ENCODE assay signal across 12 cellular contexts in genomic region chr9:35686222-35687203, GRCh38. TPM values are rescaled to one million over a fixed set of nuclear protein-coding genes. Genes with fewer than 3 reads are reported as not detected.
DNase-seq lines count a peak whose midpoint lies in the region; ATAC-seq and TF ChIP-seq lines count a peak whose summit lies in the region.
"Had no signal": no experiment of that assay in that cellular context is flagged by ENCODE, and none has a peak within 500 bp of the region (broad histone marks: within the 10 kb centered on the region; RNA-seq: fewer than 3 reads in every experiment).

No MANE protein-coding gene starts in this region.

- no peaks in the 10 kb centered on the region for H3K27me3 ChIP-seq in adipocyte (replicated peaks; ENCODE audit: control insufficient read depth, insufficient read depth, low read length)
- H3K27me3 ChIP-seq in gastrocnemius medialis = no peaks in the 10 kb centered on the region

- intact Hi-C loops in gastrocnemius medialis (cut with DNase I; ENCODE audit: low total_unique reads) = loop anchor here (5.0 kb wide), 1 partner anchor 694 kb away; no protein-coding TSS in a partner anchor

- peak overlapping the region; percentile 98 for H3K9ac ChIP-seq in adipocyte (ENCODE audit: low read length)

- TF ChIP-seq CTCF in fibroblast of villous mesenchyme (IDR thresholded peaks at IDR 0.05; ENCODE audit: insufficient read depth, low read depth, low read length) (no peak), gastrocnemius medialis (IDR thresholded peaks at IDR 0.05 in 4 of 5, conservative IDR thresholded peaks at IDR 0.05 in 1 of 5) (no peak)

- H3K36me3 ChIP-seq in adipocyte (ENCODE audit: control insufficient read depth, insufficient read depth, low read length, severe bottlenecking) = peaks cover 54% of the 10 kb centered on the region
- H3K36me3 ChIP-seq in gastrocnemius medialis = peaks cover 0 to 32% of the 10 kb centered on the region in 2 donors

- no peaks in the 10 kb centered on the region for H3K9me3 Mint-ChIP-seq in activated CD8-positive, alpha-beta memory T cell treated with anti-CD3 and anti-CD28 coated beads, Interleukin-2, amount 10 ng/mL, durations not matched to agents 7 days and 5 days (ENCODE audit: low read depth)

- in situ Hi-C loops in G401 (cut with HindIII; ENCODE audit: low sequenced_read_pairs) = no loop called here
- in situ Hi-C loops in gastrocnemius medialis (cut with MboI; ENCODE audit: low sequenced_read_pairs in 4 of 4) = no loop called here

- H3K27ac Mint-ChIP-seq in activated CD8-positive, alpha-beta memory T cell treated with anti-CD3 and anti-CD28 coated beads, Interleukin-2, amount 10 ng/mL, durations not matched to agents 7 days and 5 days = no peak overlapping the region

- H3K36me3 Mint-ChIP-seq in activated CD8-positive, alpha-beta memory T cell treated with anti-CD3 and anti-CD28 coated beads, Interleukin-2, amount 10 ng/mL, durations not matched to agents 7 days and 5 days = no peaks in the 10 kb centered on the region

- CTCF ChIA-PET in activated CD8-positive, alpha-beta memory T cell treated with anti-CD3 and anti-CD28 coated beads, Interleukin-2, amount 10 ng/mL, durations not matched to agents 7 days and 5 days (lab: Charles Lee) = interaction anchor here (1.3 to 2.2 kb wide), 7 partner anchors 8 to 50 kb away, joined by 3 to 14 read pairs (median 5); partner anchors contain the start of genes CCDC107 and RMRP

- H3K4me3 ChIP-seq in adipocyte (ENCODE audit: low read length) (peak overlapping the region; percentile 89), fibroblast of villous mesenchyme (ENCODE audit: low read depth, low read length) (peak overlapping the region; percentile 92), gastrocnemius medialis (peak overlapping the region; percentile 16 to 96 (median 85))

- H3K4me3 Mint-ChIP-seq in activated CD8-positive, alpha-beta memory T cell treated with anti-CD3 and anti-CD28 coated beads, Interleukin-2, amount 10 ng/mL, durations not matched to agents 7 days and 5 days = no peak overlapping the region

- DNase-seq in G401 (ENCODE audit: low spot score) (peak; percentile 95), adipocyte (ENCODE audit: low read depth) (peak; percentile 42), fibroblast of villous mesenchyme (ENCODE audit: low read depth) (peak; percentile 37), gastrocnemius medialis (peak; percentile 41 to 80), dermis blood vessel endothelial cell (no peak), NCI-H526 (lab: John Stamatoyannopoulos, UW) (no peak)
- no peak for DNase-seq in activated effector memory CD4-positive, alpha-beta T cell treated with anti-CD3 and anti-CD28 coated beads, Interleukin-2, amount 50 U/mL, for 16 hours
- DNase-seq in activated CD8-positive, alpha-beta memory T cell treated with anti-CD3 and anti-CD28 coated beads, Interleukin-2, amount 10 ng/mL, durations not matched to agents 7 days and 5 days = no peak
- DNase-seq: activated CD8-positive, alpha-beta memory T cell treated with anti-CD3 and anti-CD28 coated beads, Interleukin-2, amount 50 U/mL, for 4 hours; effector memory CD4-positive, alpha-beta T cell; left colon; NCI-H2081 had no signal

- TF ChIP-seq POLR2A in gastrocnemius medialis (IDR thresholded peaks at IDR 0.05) = peak in 1 of 2 donors; percentile 49

- H3K27ac ChIP-seq in gastrocnemius medialis = peak overlapping the region; percentile 97 to 99 (median 98)

- H3K9me3 ChIP-seq in adipocyte (ENCODE audit: control insufficient read depth, low read length) (no peaks in the 10 kb centered on the region), gastrocnemius medialis (no peaks in the 10 kb centered on the region)

- H3K27me3 Mint-ChIP-seq in activated CD8-positive, alpha-beta memory T cell treated with anti-CD3 and anti-CD28 coated beads, Interleukin-2, amount 10 ng/mL, durations not matched to agents 7 days and 5 days = no peaks in the 10 kb centered on the region

- ATAC-seq in gastrocnemius medialis = peak; percentile 39 to 45
- ATAC-seq in activated CD8-positive, alpha-beta memory T cell treated with anti-CD3 and anti-CD28 coated beads, Interleukin-2, amount 10 ng/mL, durations not matched to agents 7 days and 5 days = no peak
- ATAC-seq: left colon had no signal

- H3K4me1 Mint-ChIP-seq in activated CD8-positive, alpha-beta memory T cell treated with anti-CD3 and anti-CD28 coated beads, Interleukin-2, amount 10 ng/mL, durations not matched to agents 7 days and 5 days = peaks cover 14% of the 10 kb centered on the region

- H3K4me1 ChIP-seq in adipocyte (ENCODE audit: control insufficient read depth, insufficient read depth, low read length) (peaks cover 42% of the 10 kb centered on the region), gastrocnemius medialis (peaks cover 40 to 51% of the 10 kb centered on the region in 2 donors)

RNA-seq across cellular contexts. Expression of gene TPM2, which starts 3.2 kb away (rescaled TPM):
- 439 and 442 TPM in 2 replicates for total RNA-seq in G401 (2014; rRNA removed; shearing (Covaris generic))
- total RNA-seq in fibroblast of villous mesenchyme (1,636 and 1,893 TPM in 2 replicates), gastrocnemius medialis (1,000 to 10,000 TPM; 6,121 to 7,913 (median 7,020) TPM), dermis blood vessel endothelial cell (10.2 and 19.6 TPM in 2 replicates)
- 10 to 100 TPM in 1 of 2 experiments, 1 to 10 TPM in 1; 6.1 to 12.1 TPM for total RNA-seq in activated CD8-positive, alpha-beta memory T cell treated with anti-CD3 and anti-CD28 coated beads, Interleukin-2, amount 10 ng/mL, durations not matched to agents 7 days and 5 days

RNA-seq across cellular contexts. Expression of gene CA9, which starts 12.8 kb away (rescaled TPM):
- total RNA-seq in G401 (2014; rRNA removed; shearing (Covaris generic)) = 0.86 TPM in 1 of 2 replicates, not detected in the other
- total RNA-seq in fibroblast of villous mesenchyme (under 0.01 TPM in 1 of 2 replicates, not detected in the other), gastrocnemius medialis (not detected), dermis blood vessel endothelial cell (not detected in 2 replicates)
- total RNA-seq in activated CD8-positive, alpha-beta memory T cell treated with anti-CD3 and anti-CD28 coated beads, Interleukin-2, amount 10 ng/mL, durations not matched to agents 7 days and 5 days = under 1 TPM; 0.21 to 0.85 TPM

RNA-seq across cellular contexts. Expression of gene ARHGEF39, which starts 21.5 kb away (rescaled TPM):
- 12.3 and 12.4 TPM in 2 replicates for total RNA-seq in G401 (2014; rRNA removed; shearing (Covaris generic))
- 0.97 and 3.0 TPM in 2 replicates for total RNA-seq in fibroblast of villous mesenchyme
- total RNA-seq in gastrocnemius medialis = under 1 TPM in 2 of 4 donors, not detected in 2; 0.07 to 0.10 TPM
- 0.34 and 3.1 TPM in 2 replicates for total RNA-seq in dermis blood vessel endothelial cell
- total RNA-seq in activated CD8-positive, alpha-beta memory T cell treated with anti-CD3 and anti-CD28 coated beads, Interleukin-2, amount 10 ng/mL, durations not matched to agents 7 days and 5 days = 10 to 100 TPM; 14.5 to 21.1 TPM

RNA-seq across cellular contexts. Expression of gene CCDC107, which starts 28.4 kb away (rescaled TPM):
- total RNA-seq in G401 (2014; rRNA removed; shearing (Covaris generic)) = 7.6 and 19.3 TPM in 2 replicates
- total RNA-seq in fibroblast of villous mesenchyme (18.1 and 18.7 TPM in 2 replicates), gastrocnemius medialis (10 to 100 TPM; 21.9 to 45.3 (median 31.5) TPM), dermis blood vessel endothelial cell (8.5 and 12.4 TPM in 2 replicates)
- total RNA-seq in activated CD8-positive, alpha-beta memory T cell treated with anti-CD3 and anti-CD28 coated beads, Interleukin-2, amount 10 ng/mL, durations not matched to agents 7 days and 5 days = 10 to 100 TPM; 28.7 to 29.4 TPM

RNA-seq across cellular contexts. Expression of gene RMRP, which starts 28.7 kb away (rescaled TPM):
- total RNA-seq in G401 (2014; rRNA removed; shearing (Covaris generic)) = 4,372 and 15,582 TPM in 2 replicates
- 103,191 and 163,599 TPM in 2 replicates for total RNA-seq in fibroblast of villous mesenchyme
- 100 to 1,000 TPM; 115 to 715 (median 367) TPM for total RNA-seq in gastrocnemius medialis
- 9,128 and 10,291 TPM in 2 replicates for total RNA-seq in dermis blood vessel endothelial cell
- over 10,000 TPM in 1 of 2 experiments, 1,000 to 10,000 TPM in 1; 6,751 to 13,083 TPM for total RNA-seq in activated CD8-positive, alpha-beta memory T cell treated with anti-CD3 and anti-CD28 coated beads, Interleukin-2, amount 10 ng/mL, durations not matched to agents 7 days and 5 days

Comparison
In these comparisons a context has a peak if more than half of its experiments do, and no peak if none do; other contexts are left out.
1. DNase-seq: peak in G401 (single experiment), adipocyte (single experiment), fibroblast of villous mesenchyme (single experiment) and gastrocnemius medialis (2 of 2); none in activated effector memory CD4-positive, alpha-beta T cell treated with anti-CD3 and anti-CD28 coated beads, Interleukin-2, amount 50 U/mL, for 16 hours (single experiment), dermis blood vessel endothelial cell (single experiment), activated CD8-positive, alpha-beta memory T cell treated with anti-CD3 and anti-CD28 coated beads, Interleukin-2, amount 10 ng/mL, durations not matched to agents 7 days and 5 days (single experiment) and NCI-H526 (0 of 2).
2. RNA of gene TPM2, which starts 3.2 kb away (total RNA-seq): 6,121 to 7,913 TPM in gastrocnemius medialis, 1,636 to 1,893 TPM in fibroblast of villous mesenchyme and 439 to 442 TPM in G401; 10.2 to 19.6 TPM in dermis blood vessel endothelial cell and 6.1 to 12.1 TPM in activated CD8-positive, alpha-beta memory T cell treated with anti-CD3 and anti-CD28 coated beads, Interleukin-2, amount 10 ng/mL, durations not matched to agents 7 days and 5 days; every median in the first group is over 10 times any median in the second.
3. Peak in every context shown above with its lines, with median percentiles within 50 percentile points of each other: H3K4me3 ChIP-seq.